In genomic region chr12:132000286-132000872, GRCh38 we compare ENCODE assay signal across 16 cellular contexts. TPM values are rescaled to one million over a fixed set of nuclear protein-coding genes. Genes with fewer than 3 reads are reported as not detected.
DNase-seq lines count a peak whose midpoint lies in the region; ATAC-seq and TF ChIP-seq lines count a peak whose summit lies in the region.
"Had no signal": no experiment of that assay in that cellular context is flagged by ENCODE, and none has a peak within 500 bp of the region (broad histone marks: within the 10 kb centered on the region; RNA-seq: fewer than 3 reads in every experiment).

No MANE protein-coding gene starts in this region.

- H3K27ac ChIP-seq in HEK293 (ENCODE audit: extremely low read depth, low read depth, low read length) (no peak overlapping the region), endodermal cell (ENCODE audit: low read depth, low read length) (peak overlapping the region; percentile 64), uterus (peak overlapping the region; percentile 59 to 71), upper lobe of right lung (no peak overlapping the region)
- H3K27ac ChIP-seq in CD8-positive, alpha-beta memory T cell (ENCODE audit: low read depth, low read length) = no peak overlapping the region
- H3K27ac ChIP-seq: A549 had no signal

- TF ChIP-seq POLR2A in uterus (IDR thresholded peaks at IDR 0.05) (no peak), lower leg skin (IDR thresholded peaks at IDR 0.05) (no peak)

- H3K27ac Mint-ChIP-seq in endodermal cell = no peak overlapping the region
- H3K27ac Mint-ChIP-seq in CD8-positive, alpha-beta memory T cell = no peak overlapping the region

- intact Hi-C loops in uterus (cut with DNase I; ENCODE audit: low total_unique reads) (no loop called here), upper lobe of right lung (cut with DNase I) (no loop called here), lower leg skin (cut with DNase I; ENCODE audit: low total_unique reads) (no loop called here)

- H3K27me3 ChIP-seq in BE2C (no peaks in the 10 kb centered on the region), endodermal cell (ENCODE audit: control insufficient read depth, insufficient read depth, low read length, poor library complexity, severe bottlenecking) (no peaks in the 10 kb centered on the region), uterus (no peaks in the 10 kb centered on the region), upper lobe of right lung (no peaks in the 10 kb centered on the region)
- no peaks in the 10 kb centered on the region for H3K27me3 ChIP-seq in CD8-positive, alpha-beta memory T cell (ENCODE audit: insufficient read depth, low read length, poor library complexity, severe bottlenecking)

- no peak overlapping the region for H3K9ac ChIP-seq in endodermal cell (ENCODE audit: extremely low read depth, low read length, poor library complexity, severe bottlenecking)

- no peaks in the 10 kb centered on the region for H3K4me1 ChIP-seq in BE2C
- H3K4me1 ChIP-seq in HEK293 (ENCODE audit: control insufficient read depth, insufficient read depth, low read length) = peaks cover 4% of the 10 kb centered on the region
- no peaks in the 10 kb centered on the region for H3K4me1 ChIP-seq in endodermal cell (ENCODE audit: control insufficient read depth, insufficient read depth, low read length)
- H3K4me1 ChIP-seq in uterus = no peaks in the 10 kb centered on the region
- H3K4me1 ChIP-seq in CD8-positive, alpha-beta memory T cell (ENCODE audit: insufficient read depth, low read length) = no peaks in the 10 kb centered on the region
- no peaks in the 10 kb centered on the region for H3K4me1 ChIP-seq in upper lobe of right lung
- H3K4me1 ChIP-seq: Caco-2 had no signal

- POLR2A ChIA-PET in HEK293 (lab: Yijun Ruan, JAX) = no interaction called here
- POLR2A ChIA-PET in CD8-positive, alpha-beta memory T cell (lab: Charles Lee) = no interaction called here

- H3K4me3 ChIP-seq in BE2C (ENCODE audit: low read depth, low read length) (peak overlapping the region; percentile 58), HEK293 (ENCODE audit: low read depth, low read length) (no peak overlapping the region), endodermal cell (ENCODE audit: low read length) (no peak overlapping the region), uterus (no peak overlapping the region), upper lobe of right lung (no peak overlapping the region), lower leg skin (ENCODE audit: low read depth, poor library complexity, severe bottlenecking) (no peak overlapping the region)
- H3K4me3 ChIP-seq in CD8-positive, alpha-beta memory T cell (ENCODE audit: low read length) = no peak overlapping the region
- H3K4me3 ChIP-seq: A549, HAP-1 had no signal

- no peaks in the 10 kb centered on the region for H3K27me3 Mint-ChIP-seq in endodermal cell (ENCODE audit: insufficient read depth)
- H3K27me3 Mint-ChIP-seq in CD8-positive, alpha-beta memory T cell = no peaks in the 10 kb centered on the region
- H3K27me3 Mint-ChIP-seq: CD4-positive, alpha-beta memory T cell had no signal

- DNase-seq in BE2C = no peak
- no peak for DNase-seq in endodermal cell
- DNase-seq in uterus = no peak
- DNase-seq in CD8-positive, alpha-beta memory T cell = no peak
- DNase-seq in upper lobe of right lung = no peak
- no peak for DNase-seq in lower leg skin (ENCODE audit: low spot score in 2 of 2)
- DNase-seq: 8988T; AML-193; C1 segment of cervical spinal cord; Caco-2; CD4-positive, alpha-beta memory T cell; DND-41; GOT3 had no signal

- TF ChIP-seq CTCF in BE2C (IDR thresholded peaks at IDR 0.05; ENCODE audit: low read depth, low read length) (no peak), HEK293 (tag by site-specific recombination; IDR thresholded peaks at IDR 0.05) (no peak), endodermal cell (conservative IDR thresholded peaks at IDR 0.05) (no peak), uterus (IDR thresholded peaks at IDR 0.05) (no peak), upper lobe of right lung (IDR thresholded peaks at IDR 0.05) (no peak), lower leg skin (IDR thresholded peaks at IDR 0.05) (no peak)

- H3K9me3 Mint-ChIP-seq in endodermal cell = no peaks in the 10 kb centered on the region
- no peaks in the 10 kb centered on the region for H3K9me3 Mint-ChIP-seq in CD8-positive, alpha-beta memory T cell

- no peaks in the 10 kb centered on the region for H3K4me1 Mint-ChIP-seq in endodermal cell
- H3K4me1 Mint-ChIP-seq in CD8-positive, alpha-beta memory T cell = peaks cover 0 to 1% (median 0%) of the 10 kb centered on the region in 3 donors
- H3K4me1 Mint-ChIP-seq: CD4-positive, alpha-beta memory T cell had no signal

- WGBS in endodermal cell (ENCODE audit: insufficient coverage in 1 of 2, insufficient read length in 1 of 2), 2 experiments = no CpG with 5 or more reads among the region's 1 CpG
- WGBS in lower leg skin, 2 donors = 85 to 95% methylated on average over 1 of the region's 1 CpG

- no peak overlapping the region for H3K4me3 Mint-ChIP-seq in endodermal cell
- H3K4me3 Mint-ChIP-seq in CD8-positive, alpha-beta memory T cell = no peak overlapping the region
- H3K4me3 Mint-ChIP-seq: CD4-positive, alpha-beta memory T cell had no signal

- CTCF ChIA-PET in HEK293 (lab: Yijun Ruan, JAX) = interaction anchor here (0.6 to 1.2 kb wide), 2 partner anchors 47 to 245 kb away, joined by 3 read pairs; no protein-coding TSS in a partner anchor
- CTCF ChIA-PET in CD8-positive, alpha-beta memory T cell (lab: Charles Lee) = no interaction called here

- no peak for ATAC-seq in upper lobe of right lung

- peaks cover 4% of the 10 kb centered on the region; the same call in 1 of the 2 replicates for H3K36me3 ChIP-seq in BE2C
- H3K36me3 ChIP-seq in HEK293 (ENCODE audit: control insufficient read depth in 2 of 2, insufficient read depth in 1 of 2, low read length in 2 of 2) = peaks cover 5 to 27% of the 10 kb centered on the region in 2 experiments
- H3K36me3 ChIP-seq in endodermal cell (ENCODE audit: control insufficient read depth, insufficient read depth, low read length) = peaks cover 51% of the 10 kb centered on the region
- no peaks in the 10 kb centered on the region for H3K36me3 ChIP-seq in uterus
- H3K36me3 ChIP-seq in CD8-positive, alpha-beta memory T cell (ENCODE audit: insufficient read depth, low read length) = peaks cover 15% of the 10 kb centered on the region
- H3K36me3 ChIP-seq in upper lobe of right lung = peaks cover 49% of the 10 kb centered on the region

- peaks cover 21% of the 10 kb centered on the region for H3K36me3 Mint-ChIP-seq in endodermal cell (ENCODE audit: low read depth)
- H3K36me3 Mint-ChIP-seq in CD8-positive, alpha-beta memory T cell = peaks cover 0 to 74% (median 13%) of the 10 kb centered on the region in 3 donors

- no peaks in the 10 kb centered on the region for H3K9me3 ChIP-seq in BE2C
- H3K9me3 ChIP-seq in HEK293 (ENCODE audit: control insufficient read depth, insufficient read depth, low read depth, low read length) = no peaks in the 10 kb centered on the region
- H3K9me3 ChIP-seq in endodermal cell (ENCODE audit: control insufficient read depth, low read length) = no peaks in the 10 kb centered on the region
- H3K9me3 ChIP-seq in uterus = no peaks in the 10 kb centered on the region
- no peaks in the 10 kb centered on the region for H3K9me3 ChIP-seq in CD8-positive, alpha-beta memory T cell (ENCODE audit: low read length)
- H3K9me3 ChIP-seq in upper lobe of right lung = no peaks in the 10 kb centered on the region
- H3K9me3 ChIP-seq: A549, Caco-2, HAP-1 had no signal

TF ChIP-seq in HEK293, 187 proteins besides CTCF, POLR2A, EP300 and RAD21 (continues in another document):
- TF ChIP-seq ZFP3 (tag by site-specific recombination; IDR thresholded peaks at IDR 0.05; ENCODE audit: low read depth) = no peak
- TF ChIP-seq SETDB1 (IDR thresholded peaks at IDR 0.05; ENCODE audit: insufficient read length, low read length) = no peak
- no peak for TF ChIP-seq ZNF701 (tag by site-specific recombination; IDR thresholded peaks at IDR 0.05)
- no peak for TF ChIP-seq SP2 (tag by site-specific recombination; IDR thresholded peaks at IDR 0.05)
- peak; percentile 55; the same call in 1 of the 2 replicates for TF ChIP-seq ATF2 (tag by site-specific recombination; IDR thresholded peaks at IDR 0.05; ENCODE audit: low read depth)
- no peak for TF ChIP-seq TCF7L2 (IDR thresholded peaks at IDR 0.05; ENCODE audit: borderline replicate concordance, low read depth, low read length)
- no peak for TF ChIP-seq ZNF18 (tag by site-specific recombination; IDR thresholded peaks at IDR 0.05)
- peak; percentile 86 for TF ChIP-seq SCRT2 (tag by site-specific recombination; IDR thresholded peaks at IDR 0.05)
- TF ChIP-seq ZXDB (tag by site-specific recombination; IDR thresholded peaks at IDR 0.05) = no peak
- peak; percentile 57; the same call in 1 of the 2 replicates for TF ChIP-seq SCRT1 (tag by site-specific recombination; IDR thresholded peaks at IDR 0.05; ENCODE audit: borderline replicate concordance)

RNA-seq across cellular contexts. Expression of gene EP400, which starts 50.6 kb away (rescaled TPM):
- polyA plus RNA-seq in BE2C (2012; ENCODE audit: insufficient read depth, insufficient read length, low read depth) = 50.5 TPM
- total RNA-seq in endodermal cell (10 to 100 TPM; 64.7 to 78.3 TPM), uterus (10 to 100 TPM; 11.8 to 70.6 (median 28.2) TPM), upper lobe of right lung (41.4 TPM), lower leg skin (10 to 100 TPM; 22.0 to 45.8 (median 24.6) TPM)
- polyA plus RNA-seq in endodermal cell (2013, experiment 1 of 2) = 42.4 TPM
- 40.7 TPM for polyA plus RNA-seq in endodermal cell (2013, experiment 2 of 2)
- 10 to 100 TPM; 47.9 to 48.8 TPM for total RNA-seq in CD8-positive, alpha-beta memory T cell
- polyA plus RNA-seq in CD8-positive, alpha-beta memory T cell = 4.3 TPM

Comparison
In these comparisons a context has a peak if more than half of its experiments do, and no peak if none do; other contexts are left out.
1. H3K27ac ChIP-seq: peak in endodermal cell (single experiment) and uterus (2 of 2); none in HEK293 (single experiment), CD8-positive, alpha-beta memory T cell (single experiment) and upper lobe of right lung (single experiment).